ENCODE assay signal across 24 cellular contexts in genomic region chr9:137787376-137787775, GRCh38.
DNase-seq lines count a peak whose midpoint lies in the region; ATAC-seq and TF ChIP-seq lines count a peak whose summit lies in the region.
"Had no signal": no experiment of that assay in that cellular context is flagged by ENCODE, and none has a peak within 500 bp of the region (broad histone marks: within the 10 kb centered on the region; RNA-seq: fewer than 3 reads in every experiment).

No MANE protein-coding gene starts in this region.

- H3K27me3 Mint-ChIP-seq in glutamatergic neuron (ENCODE audit: unreplicated experiment): peaks cover 11% of the 10 kb centered on the region
- H3K27me3 Mint-ChIP-seq: CD4-positive, CD25-positive, alpha-beta regulatory T cell had no signal

- peaks cover 29% of the 10 kb centered on the region for H3K4me1 Mint-ChIP-seq in glutamatergic neuron (ENCODE audit: low read depth, unreplicated experiment)

- TF ChIP-seq CTCF in left ventricle myocardium inferior (IDR thresholded peaks at IDR 0.05; ENCODE audit: borderline replicate concordance): no peak
- TF ChIP-seq CTCF in glutamatergic neuron (IDR thresholded peaks at IDR 0.05; ENCODE audit: partially characterized antibody, unreplicated experiment): no peak
- no peak for TF ChIP-seq CTCF in upper lobe of right lung (IDR thresholded peaks at IDR 0.05)
- TF ChIP-seq CTCF in right lobe of liver (IDR thresholded peaks at IDR 0.05): no peak

- H3K9me3 ChIP-seq in left ventricle myocardium inferior (replicated peaks) (no peaks in the 10 kb centered on the region), upper lobe of right lung (no peaks in the 10 kb centered on the region), right lobe of liver (no peaks in the 10 kb centered on the region)
- H3K9me3 ChIP-seq: BE2C, MG63 had no signal

- peaks cover 20% of the 10 kb centered on the region for H3K9me3 Mint-ChIP-seq in glutamatergic neuron (ENCODE audit: unreplicated experiment)

- H3K27me3 ChIP-seq in left ventricle myocardium inferior (ENCODE audit: low read depth) (no peaks in the 10 kb centered on the region), upper lobe of right lung (no peaks in the 10 kb centered on the region), right lobe of liver (no peaks in the 10 kb centered on the region)
- H3K27me3 ChIP-seq: BE2C, MG63 had no signal

- no CpG with 5 or more reads among the region's 14 CpGs for WGBS in right lobe of liver (ENCODE audit: insufficient coverage, low coverage, low lambda C conversion rate, missing lambda C conversion rate)

- intact Hi-C loops in Right ventricle myocardium inferior (cut with DNase I) (no loop called here), left ventricle myocardium inferior (cut with micrococcal nuclease) (no loop called here), posterior vena cava (cut with DNase I) (no loop called here), upper lobe of right lung (cut with DNase I) (no loop called here), right lobe of liver (cut with DNase I) (no loop called here)

- no peak overlapping the region for H3K4me3 ChIP-seq in left ventricle myocardium inferior
- H3K4me3 ChIP-seq in upper lobe of right lung: no peak overlapping the region
- H3K4me3 ChIP-seq in right lobe of liver: no peak overlapping the region
- H3K4me3 ChIP-seq: GM12878, MG63 had no signal

- peaks cover 6% of the 10 kb centered on the region for H3K36me3 Mint-ChIP-seq in glutamatergic neuron (ENCODE audit: unreplicated experiment)

- peak overlapping the region; percentile 73 for H3K27ac Mint-ChIP-seq in glutamatergic neuron (ENCODE audit: unreplicated experiment)
- H3K27ac Mint-ChIP-seq: CD4-positive, CD25-positive, alpha-beta regulatory T cell had no signal

- ATAC-seq in Right ventricle myocardium inferior (no peak), upper lobe of right lung (no peak), HG03354 (IDR thresholded peaks at IDR 0.05; ENCODE audit: poor library complexity, severe bottlenecking, unreplicated experiment) (no peak), right lobe of liver (no peak)
- ATAC-seq: GM12878, SK-N-SH treated with all-trans-retinoic acid at 6 μM for 48 hours had no signal

- H3K4me3 Mint-ChIP-seq in glutamatergic neuron (ENCODE audit: unreplicated experiment): no peak overlapping the region
- H3K4me3 Mint-ChIP-seq: CD4-positive, CD25-positive, alpha-beta regulatory T cell had no signal

- H3K36me3 ChIP-seq in left ventricle myocardium inferior: peaks cover 69% of the 10 kb centered on the region
- peaks cover 62% of the 10 kb centered on the region for H3K36me3 ChIP-seq in upper lobe of right lung
- peaks cover 0 to 33% (median 10%) of the 10 kb centered on the region in 4 donors for H3K36me3 ChIP-seq in right lobe of liver

- no peak overlapping the region for H3K27ac ChIP-seq in left ventricle myocardium inferior (replicated peaks)
- no peak overlapping the region for H3K27ac ChIP-seq in upper lobe of right lung
- H3K27ac ChIP-seq in right lobe of liver: no peak overlapping the region
- H3K27ac ChIP-seq: HL-60 had no signal

- no peak for TF ChIP-seq POLR2A in right lobe of liver (IDR thresholded peaks at IDR 0.05)

- H3K4me1 ChIP-seq in left ventricle myocardium inferior: no peaks in the 10 kb centered on the region
- H3K4me1 ChIP-seq in upper lobe of right lung: no peaks in the 10 kb centered on the region
- peaks cover 0 to 12% (median 4%) of the 10 kb centered on the region in 4 donors for H3K4me1 ChIP-seq in right lobe of liver
- H3K4me1 ChIP-seq: BE2C had no signal

- peak; percentile 18 for DNase-seq in Right ventricle myocardium inferior (ENCODE audit: missing footprints)
- DNase-seq in left ventricle myocardium inferior: no peak
- no peak for DNase-seq in glutamatergic neuron
- DNase-seq in posterior vena cava (ENCODE audit: low spot score): peak; percentile 41
- peak; percentile 57 for DNase-seq in upper lobe of right lung
- DNase-seq in inferior parietal cortex (ENCODE audit: extremely low spot score): no peak
- DNase-seq in right lobe of liver: no peak
- DNase-seq: 8988T; BE2C; CD4-positive, CD25-positive, alpha-beta regulatory T cell; DMS153; GOT3; IMR-90; Kasumi-1; MG63; NCI-H1092; NCI-H1694 treated with DMSO at 0.1 percent for 48 hours; NCI-H82; OCI-M1; SHP77 treated with DMSO at 0.1 percent for 48 hours had no signal

Comparison
In these comparisons a context has a peak if more than half of its experiments do, and no peak if none do; other contexts are left out.
1. DNase-seq: peak in Right ventricle myocardium inferior (single experiment), posterior vena cava (single experiment) and upper lobe of right lung (single experiment); none in left ventricle myocardium inferior (single experiment), glutamatergic neuron (single experiment), inferior parietal cortex (single experiment) and right lobe of liver (0 of 3).